18 cellular contexts compared by ENCODE assay signal in genomic region chr11:79047356-79047755, GRCh38.
"Had no signal": no experiment of that assay in that cellular context is flagged by ENCODE, and none has a peak within 500 bp of the region (broad histone marks: within the 10 kb centered on the region; RNA-seq: fewer than 3 reads in every experiment).

No MANE protein-coding gene starts in this region.

- H3K9me3 ChIP-seq: gastroesophageal sphincter, heart left ventricle, pancreas, psoas muscle had no signal

- H3K4me3 ChIP-seq: gastroesophageal sphincter, heart left ventricle, pancreas, psoas muscle had no signal

- H3K36me3 ChIP-seq: gastroesophageal sphincter, heart left ventricle, pancreas had no signal

- H3K27ac ChIP-seq: epithelial cell of prostate, gastroesophageal sphincter, heart left ventricle, pancreas, psoas muscle had no signal

- H3K4me1 ChIP-seq: gastroesophageal sphincter, pancreas, psoas muscle had no signal

- H3K27me3 ChIP-seq: gastroesophageal sphincter, pancreas had no signal

- DNase-seq: activated CD4-positive, alpha-beta memory T cell treated with anti-CD3 and anti-CD28 coated beads, Interleukin-2, amount 10 ng/mL, durations not matched to agents 7 days and 5 days; activated CD4-positive, alpha-beta T cell treated with anti-CD3 and anti-CD28 coated beads, Interleukin-2, amount 10 ng/mL, durations not matched to agents 24 days and 14 days; activated CD8-positive, alpha-beta memory T cell treated with anti-CD3 and anti-CD28 coated beads, Interleukin-2, amount 10 ng/mL, durations not matched to agents 7 days and 5 days; activated effector memory CD4-positive, alpha-beta T cell treated with anti-CD3 and anti-CD28 coated beads, Interleukin-2, amount 50 U/mL, for 16 hours; activated naive CD4-positive, alpha-beta T cell treated with anti-CD3 and anti-CD28 coated beads, Interleukin-2, amount 10 ng/mL, durations not matched to agents 7 days and 5 days; activated T-cell treated with anti-CD3 and anti-CD28 coated beads for 4 hours; amygdala; heart left ventricle; left cardiac atrium; pancreas; psoas muscle; right cardiac atrium; stimulated activated CD4-positive, alpha-beta T cell treated with anti-CD3 and anti-CD28 coated beads, Interleukin-4, amount 100 ng/mL, for 24 hours; stimulated activated naive CD4-positive, alpha-beta T cell treated with Interleukin-2 at 50 U/mL for 16 hours had no signal

- ATAC-seq: activated CD4-positive, CD25-positive, alpha-beta regulatory T cell treated with anti-CD3 and anti-CD28 coated beads, Interleukin-2, amount 50 U/mL, for 24 hours; activated CD8-positive, alpha-beta memory T cell treated with anti-CD3 and anti-CD28 coated beads, Interleukin-2, amount 10 ng/mL, durations not matched to agents 7 days and 5 days; gastroesophageal sphincter; heart left ventricle; left cardiac atrium; natural killer cell treated with Interleukin-12 subunit alpha and Interleukin-12 subunit beta and Interleukin-15 and Interleukin-18, amount 100 ng/mL, for 72 hours; psoas muscle; right cardiac atrium had no signal
